8 cellular contexts compared by ENCODE assay signal in genomic region chr1:155934097-155934932, GRCh38. TPM values are rescaled to one million over a fixed set of nuclear protein-coding genes. Genes with fewer than 3 reads are reported as not detected.
A peak's percentile ranks its signal among the peaks of the same experiment; 100 is the strongest.
DNase-seq lines count a peak whose midpoint lies in the region; ATAC-seq and TF ChIP-seq lines count a peak whose summit lies in the region.

TSS of gene KHDC4 (minus strand) at chr1:155934413. CDS start at chr1:155934373, 40 bp downstream.

- H3K4me1 ChIP-seq in right cardiac atrium (ENCODE audit: control insufficient read depth, insufficient read depth, low read length) (no peaks in the 10 kb centered on the region), aorta (ENCODE audit: control insufficient read depth in 1 of 2, insufficient read depth in 2 of 2, low read length in 2 of 2) (peaks cover 0 to 2% of the 10 kb centered on the region in 2 donors)

- peak within 1 kb of the TSS; percentile 71 for H3K4me3 ChIP-seq in right cardiac atrium (ENCODE audit: low read length)
- H3K4me3 ChIP-seq in aorta (ENCODE audit: low read length in 2 of 2), result peak within 1 kb of the TSS; percentile 68 to 90

- H3K27ac Mint-ChIP-seq in T-helper 17 cell, result no peak within 1 kb of the TSS

- H3K27me3 ChIP-seq in right cardiac atrium (ENCODE audit: control insufficient read depth, insufficient read depth) (no peaks in the 10 kb centered on the region), aorta (ENCODE audit: control insufficient read depth in 1 of 2, insufficient read depth in 2 of 2, low read length in 1 of 2) (no peaks in the 10 kb centered on the region)

- ATAC-seq in HG02885 (IDR thresholded peaks at IDR 0.05; ENCODE audit: poor library complexity, unreplicated experiment), result peak; percentile 94
- ATAC-seq in T-helper 17 cell, result peak; percentile 94
- peak; percentile 96 to 98 for ATAC-seq in right cardiac atrium
- peak; percentile 95 for ATAC-seq in aorta (ENCODE audit: low FRiP score)

- peak within 1 kb of the TSS; percentile 12 for H3K4me3 Mint-ChIP-seq in T-helper 17 cell

- H3K4me1 Mint-ChIP-seq in T-helper 17 cell, result peaks cover 14% of the 10 kb centered on the region

- TF ChIP-seq POLR2A in GM15510 (IDR thresholded peaks at IDR 0.05; ENCODE audit: borderline replicate concordance, extremely low read depth, insufficient read length), result peak; percentile 95

- H3K27ac ChIP-seq in right cardiac atrium (ENCODE audit: low read length), result peak within 1 kb of the TSS; percentile 88
- peak within 1 kb of the TSS; percentile 64 to 73 for H3K27ac ChIP-seq in aorta (ENCODE audit: low read depth in 1 of 2, low read length in 2 of 2)

- H3K27me3 Mint-ChIP-seq in T-helper 17 cell, result no peaks in the 10 kb centered on the region

- H3K9me3 ChIP-seq in T-helper 17 cell (ENCODE audit: control insufficient read depth, low read length, poor library complexity, severe bottlenecking) (no peaks in the 10 kb centered on the region), right cardiac atrium (ENCODE audit: control insufficient read depth, low read length) (no peaks in the 10 kb centered on the region), aorta (ENCODE audit: control insufficient read depth, low read length) (no peaks in the 10 kb centered on the region)

- H3K36me3 ChIP-seq in aorta (ENCODE audit: control insufficient read depth in 1 of 2, insufficient read depth in 2 of 2, low read length in 1 of 2), result no peaks in the 10 kb centered on the region

- intact Hi-C loops in right cardiac atrium (cut with DNase I) (no loop called here), aorta (cut with DNase I) (loop anchor here in 1 of 2 donors (5.0 kb wide), 1 partner anchor 77 kb away; the partner anchor contains the start of genes GON4L and SYT11)

- peak; percentile 100 for DNase-seq in NCI-H1694 treated with DMSO at 0.1 percent for 48 hours (lab: John Stamatoyannopoulos, UW)
- DNase-seq in T-helper 17 cell, result peak; percentile 83 to 91 (median 86)
- peak; percentile 64 to 98 (median 95) for DNase-seq in anterior cingulate cortex (lab: John Stamatoyannopoulos, UW)
- peak; percentile 96 to 98 (median 96) for DNase-seq in right cardiac atrium
- DNase-seq in putamen (ENCODE audit: low spot score), result peak; percentile 99
- peak; percentile 97 for DNase-seq in aorta

- H3K36me3 Mint-ChIP-seq in T-helper 17 cell (ENCODE audit: low read depth), result no peaks in the 10 kb centered on the region

- under 1% methylated on average over 50 of the region's 50 CpGs for WGBS in right cardiac atrium
- 0% methylated on average over 50 of the region's 50 CpGs for WGBS in aorta, 2 donors

RNA-seq across cellular contexts. Expression of gene KHDC4, which starts in this region (rescaled TPM):
- total RNA-seq in T-helper 17 cell (10 to 100 TPM; 59.9 to 63.1 TPM), right cardiac atrium (10 to 100 TPM; 24.0 to 29.3 (median 28.8) TPM), aorta (10 to 100 TPM; 47.0 to 60.5 TPM)
- polyA plus RNA-seq in right cardiac atrium (20.0 TPM), aorta (10 to 100 TPM in 1 of 2 donors, 1 to 10 TPM in 1; 6.8 to 49.5 TPM)

Comparison
In these comparisons a context has a peak if more than half of its experiments do, and no peak if none do; other contexts are left out.
1. Peak in every context shown above with its lines: DNase-seq, ATAC-seq, H3K4me3 ChIP-seq and H3K27ac ChIP-seq.